In genomic region chr2:180676520-180676919, GRCh38 we compare ENCODE assay signal across 22 cellular contexts.
"Had no signal": no experiment of that assay in that cellular context is flagged by ENCODE, and none has a peak within 500 bp of the region (broad histone marks: within the 10 kb centered on the region; RNA-seq: fewer than 3 reads in every experiment).

No MANE protein-coding gene starts in this region.

- H3K27me3 Mint-ChIP-seq: brain had no signal

- DNase-seq: activated CD4-positive, alpha-beta T cell treated with anti-CD3 and anti-CD28 coated beads, Interleukin-2, amount 10 ng/mL, durations not matched to agents 7 days and 5 days; activated CD4-positive, CD25-positive, alpha-beta regulatory T cell; activated CD8-positive, alpha-beta T cell treated with anti-CD3 and anti-CD28 coated beads, Interleukin-2, amount 10 ng/mL, durations not matched to agents 7 days and 5 days; activated naive CD4-positive, alpha-beta T cell treated with anti-CD3 and anti-CD28 coated beads for 36 hours; activated T-cell treated with anti-CD3 and anti-CD28 coated beads, Interleukin-2, amount 50 U/mL, for 24 hours; anterior cingulate cortex; immature natural killer cell; natural killer cell; pancreas; stimulated activated CD4-positive, alpha-beta T cell treated with anti-CD3 and anti-CD28 coated beads, Interleukin-4, amount 100 ng/mL, for 1 hour; stomach; T-helper 1 cell; T1000; upper lobe of left lung had no signal

- ATAC-seq: activated CD8-positive, alpha-beta T cell treated with anti-CD3 and anti-CD28 coated beads, Interleukin-2, amount 10 ng/mL, durations not matched to agents 7 days and 5 days; natural killer cell; sciatic nerve; stimulated activated effector memory CD8-positive, alpha-beta T cell treated with anti-CD3 and anti-CD28 coated beads, Interleukin-12 subunit alpha, Interleukin-12 subunit beta, amount 100 ng/mL, for 72 hours had no signal

- H3K9me3 Mint-ChIP-seq: activated CD4-positive, alpha-beta T cell treated with anti-CD3 and anti-CD28 coated beads, Interleukin-2, amount 10 ng/mL, durations not matched to agents 7 days and 5 days; activated naive CD4-positive, alpha-beta T cell treated with anti-CD3 and anti-CD28 coated beads for 36 hours; activated T-cell treated with anti-CD3 and anti-CD28 coated beads, Interleukin-2, amount 50 U/mL, for 24 hours; central memory CD8-positive, alpha-beta T cell; stimulated activated effector memory CD8-positive, alpha-beta T cell treated with anti-CD3 and anti-CD28 coated beads, Interleukin-12 subunit alpha, Interleukin-12 subunit beta, amount 100 ng/mL, for 72 hours had no signal

- H3K27ac ChIP-seq: coronary artery, esophagus muscularis mucosa, neutrophil, pancreas, stomach, upper lobe of left lung had no signal

- H3K36me3 ChIP-seq: esophagus muscularis mucosa, neutrophil, pancreas, stomach, upper lobe of left lung had no signal

- H3K4me2 ChIP-seq: smooth muscle cell had no signal

- H3K4me3 Mint-ChIP-seq: activated CD4-positive, alpha-beta T cell treated with anti-CD3 and anti-CD28 coated beads, Interleukin-2, amount 10 ng/mL, durations not matched to agents 7 days and 5 days; activated CD8-positive, alpha-beta T cell treated with anti-CD3 and anti-CD28 coated beads, Interleukin-2, amount 10 ng/mL, durations not matched to agents 7 days and 5 days; activated naive CD4-positive, alpha-beta T cell treated with anti-CD3 and anti-CD28 coated beads for 36 hours; activated T-cell treated with anti-CD3 and anti-CD28 coated beads, Interleukin-2, amount 50 U/mL, for 24 hours; brain; central memory CD8-positive, alpha-beta T cell; immature natural killer cell; natural killer cell; stimulated activated effector memory CD8-positive, alpha-beta T cell treated with anti-CD3 and anti-CD28 coated beads, Interleukin-12 subunit alpha, Interleukin-12 subunit beta, amount 100 ng/mL, for 72 hours had no signal

- H3K4me3 ChIP-seq: coronary artery, esophagus muscularis mucosa, pancreas, smooth muscle cell, stomach, upper lobe of left lung had no signal

- H3K4me1 Mint-ChIP-seq: activated CD4-positive, alpha-beta T cell treated with anti-CD3 and anti-CD28 coated beads, Interleukin-2, amount 10 ng/mL, durations not matched to agents 7 days and 5 days; central memory CD8-positive, alpha-beta T cell; immature natural killer cell; natural killer cell; stimulated activated effector memory CD8-positive, alpha-beta T cell treated with anti-CD3 and anti-CD28 coated beads, Interleukin-12 subunit alpha, Interleukin-12 subunit beta, amount 100 ng/mL, for 72 hours had no signal

- H3K36me3 Mint-ChIP-seq: brain; immature natural killer cell; natural killer cell; stimulated activated effector memory CD8-positive, alpha-beta T cell treated with anti-CD3 and anti-CD28 coated beads, Interleukin-12 subunit alpha, Interleukin-12 subunit beta, amount 100 ng/mL, for 72 hours had no signal

- H3K27ac Mint-ChIP-seq: activated CD4-positive, alpha-beta T cell treated with anti-CD3 and anti-CD28 coated beads, Interleukin-2, amount 10 ng/mL, durations not matched to agents 7 days and 5 days; activated CD8-positive, alpha-beta T cell treated with anti-CD3 and anti-CD28 coated beads, Interleukin-2, amount 10 ng/mL, durations not matched to agents 7 days and 5 days; activated naive CD4-positive, alpha-beta T cell treated with anti-CD3 and anti-CD28 coated beads for 36 hours; activated T-cell treated with anti-CD3 and anti-CD28 coated beads, Interleukin-2, amount 50 U/mL, for 24 hours; brain; immature natural killer cell; natural killer cell; stimulated activated effector memory CD8-positive, alpha-beta T cell treated with anti-CD3 and anti-CD28 coated beads, Interleukin-12 subunit alpha, Interleukin-12 subunit beta, amount 100 ng/mL, for 72 hours had no signal

- H3K9me3 ChIP-seq: esophagus muscularis mucosa, neutrophil, pancreas, stomach, upper lobe of left lung had no signal

- H3K27me3 ChIP-seq: esophagus muscularis mucosa, neutrophil, pancreas, stomach, upper lobe of left lung had no signal

- H3K4me1 ChIP-seq: esophagus muscularis mucosa, pancreas, upper lobe of left lung had no signal
